ENCODE assay signal across 25 cellular contexts in genomic region chr5:115637507-115637906, GRCh38. TPM values are rescaled to one million over a fixed set of nuclear protein-coding genes. Genes with fewer than 3 reads are reported as not detected.
"Had no signal": no experiment of that assay in that cellular context is flagged by ENCODE, and none has a peak within 500 bp of the region (broad histone marks: within the 10 kb centered on the region; RNA-seq: fewer than 3 reads in every experiment).

No MANE protein-coding gene starts in this region.

- FAIRE-seq: K562 had no signal

- H2AFZ ChIP-seq: PC-9 had no signal

- H3K36me3 Mint-ChIP-seq: activated naive CD4-positive, alpha-beta T cell treated with anti-CD3 and anti-CD28 coated beads, Interleukin-2, amount 10 ng/mL, durations not matched to agents 7 days and 5 days had no signal

- H3K4me2 ChIP-seq: PC-9 had no signal

- H3K27ac ChIP-seq: brain microvascular endothelial cell, PC-9, WERI-Rb-1 had no signal

- H3K4me3 ChIP-seq: K562, PC-9 had no signal

- H3K27ac Mint-ChIP-seq: activated CD8-positive, alpha-beta T cell treated with anti-CD3 and anti-CD28 coated beads, Interleukin-2, amount 10 ng/mL, durations not matched to agents 7 days and 5 days; activated naive CD4-positive, alpha-beta T cell treated with anti-CD3 and anti-CD28 coated beads, Interleukin-2, amount 10 ng/mL, durations not matched to agents 7 days and 5 days had no signal

- H3K4me3 Mint-ChIP-seq: activated CD8-positive, alpha-beta T cell treated with anti-CD3 and anti-CD28 coated beads, Interleukin-2, amount 10 ng/mL, durations not matched to agents 7 days and 5 days; activated naive CD4-positive, alpha-beta T cell treated with anti-CD3 and anti-CD28 coated beads, Interleukin-2, amount 10 ng/mL, durations not matched to agents 7 days and 5 days; activated T-cell treated with anti-CD3 and anti-CD28 coated beads, Interleukin-2, amount 50 U/mL, for 24 hours had no signal

- H3K9me3 Mint-ChIP-seq: activated naive CD4-positive, alpha-beta T cell treated with anti-CD3 and anti-CD28 coated beads, Interleukin-2, amount 10 ng/mL, durations not matched to agents 7 days and 5 days; activated T-cell treated with anti-CD3 and anti-CD28 coated beads, Interleukin-2, amount 50 U/mL, for 24 hours had no signal

- DNase-seq: activated CD4-positive, alpha-beta T cell treated with anti-CD3 and anti-CD28 coated beads for 1 hour; activated CD4-positive, CD25-positive, alpha-beta regulatory T cell; activated gamma-delta T cell treated with Interleukin-2 at 50 U/mL for 16 hours; activated naive CD4-positive, alpha-beta T cell treated with anti-CD3 and anti-CD28 coated beads, Interleukin-2, amount 10 ng/mL, durations not matched to agents 7 days and 5 days; anterior cingulate cortex; brain microvascular endothelial cell; central memory CD4-positive, alpha-beta T cell; NCI-H1092 treated with DMSO at 0.1 percent for 48 hours; NCI-H1417 treated with DMSO at 0.1 percent for 48 hours; NCI-H1694; NCI-H1930; NCI-H2081 treated with DMSO at 0.1 percent for 48 hours; NCI-H345; NCI-H526; NCI-H748 treated with DMSO at 0.1 percent for 48 hours; NK-92 treated with Interleukin-12 subunit alpha and Interleukin-12 subunit beta, amount 100 ng/mL, for 24 hours; PC-9; Right ventricle myocardium superior; SW 1271; T-helper 9 cell; WERI-Rb-1 had no signal

- H3K36me3 ChIP-seq: brain microvascular endothelial cell, WERI-Rb-1 had no signal

- ATAC-seq: K562 had no signal

- H3K27me3 ChIP-seq: brain microvascular endothelial cell had no signal

RNA-seq across cellular contexts. Expression of gene TICAM2, which starts 35.2 kb away (rescaled TPM):
- total RNA-seq: NCI-H460 had no signal
